In genomic region chr6:88166901-88167624, GRCh38 we compare ENCODE assay signal across 1 cellular context.
TF ChIP-seq lines count a peak whose summit lies in the region.

No MANE protein-coding gene starts in this region.

TF ChIP-seq in endothelial cell of umbilical vein, 7 proteins besides CTCF, POLR2A, EP300 and RAD21:
- TF ChIP-seq EZH2 (IDR thresholded peaks at IDR 0.05; ENCODE audit: borderline replicate concordance, low read depth, low read length, severe bottlenecking): peak; percentile 76
- TF ChIP-seq JUN (IDR thresholded peaks at IDR 0.05; ENCODE audit: borderline replicate concordance, insufficient read depth, insufficient read length, low read depth): no peak
- TF ChIP-seq MYC (IDR thresholded peaks at IDR 0.05; ENCODE audit: low read depth, low read length): no peak
TF ChIP-seq in endothelial cell of umbilical vein: peak in this region for 1.
